23 cellular contexts compared by ENCODE assay signal in genomic region chr10:114560144-114560543, GRCh38.
"Had no signal": no experiment of that assay in that cellular context is flagged by ENCODE, and none has a peak within 500 bp of the region (broad histone marks: within the 10 kb centered on the region; RNA-seq: fewer than 3 reads in every experiment).

No MANE protein-coding gene starts in this region.

- H3K4me2 ChIP-seq: smooth muscle cell had no signal

- H3K27ac ChIP-seq: lower lobe of right lung, ovary, tibial nerve, upper lobe of left lung had no signal

- H3K4me3 ChIP-seq: lower lobe of right lung, ovary, right atrium auricular region, right lobe of liver, smooth muscle cell, tibial nerve, upper lobe of left lung had no signal

- H3K4me1 ChIP-seq: upper lobe of left lung had no signal

- H3K36me3 ChIP-seq: lower lobe of right lung, ovary, tibial nerve, upper lobe of left lung had no signal

- ATAC-seq: lower lobe of right lung; natural killer cell; stimulated activated memory B cell treated with anti-CD40 and anti-IgM and Interleukin-4, amounts not matched to agents 10 μg/mL and 1 μg/mL and 100 μg/mL, for 72 hours; stimulated activated naive CD8-positive, alpha-beta T cell treated with anti-CD3 and anti-CD28 coated beads, Interleukin-15, amount 100 ng/mL, for 72 hours had no signal

- H3K27me3 ChIP-seq: ovary, right atrium auricular region, right lobe of liver, tibial nerve, upper lobe of left lung had no signal

- FAIRE-seq: keratinocyte had no signal

- H3K9me3 ChIP-seq: lower lobe of right lung, ovary, right lobe of liver, tibial nerve had no signal

- DNase-seq: glutamatergic neuron; hippocampal formation; lower lobe of right lung; mammary epithelial cell; mesenchymal stem cell; naive B cell; natural killer cell; nephron progenitor cell; ovary; right lobe of liver; stimulated activated CD4-positive, alpha-beta T cell treated with anti-CD3 and anti-CD28 coated beads, Interleukin-1b, Interleukin-23, amount 100 ng/mL, for 48 hours; stimulated activated CD4-positive, alpha-beta T cell treated with anti-CD3 and anti-CD28 coated beads, Interleukin-2, amount 100 ng/mL, for 48 hours; stimulated activated CD4-positive, alpha-beta T cell treated with anti-CD3 and anti-CD28 coated beads, Interleukin-4, amount 100 ng/mL, for 4 hours; stimulated activated CD8-positive, alpha-beta memory T cell treated with anti-CD3 and anti-CD28 coated beads, Interleukin-4, amount 100 ng/mL, for 48 hours; stimulated activated naive CD4-positive, alpha-beta T cell treated with Interleukin-2 at 50 U/mL for 16 hours; stimulated activated naive CD8-positive, alpha-beta T cell treated with anti-CD3 and anti-CD28 coated beads, Interleukin-15, amount 100 ng/mL, for 72 hours; substantia nigra; upper lobe of left lung had no signal
